Comparison of ENCODE assay signal across 8 cellular contexts in the genomic region with DNA sequence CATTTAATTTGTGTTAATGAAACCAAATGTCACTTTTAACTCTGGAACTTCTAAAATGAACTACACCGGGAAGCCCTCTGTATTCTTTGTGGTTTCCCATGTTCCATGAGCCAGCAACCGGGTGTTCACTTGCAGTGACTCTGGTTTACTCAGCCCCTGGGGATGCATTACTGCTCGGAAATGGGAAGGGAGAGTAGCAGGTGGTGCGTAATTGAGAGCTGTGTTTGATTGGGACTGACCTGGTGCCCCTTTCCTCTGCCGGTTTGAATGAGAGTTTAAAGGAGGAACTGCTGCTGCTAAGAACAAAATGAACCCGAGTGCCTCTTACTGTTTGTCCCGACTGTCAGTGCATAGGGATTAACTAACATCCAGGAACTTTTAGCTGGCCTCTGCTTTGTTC.
DNase-seq lines count a peak whose midpoint lies in the region; ATAC-seq and TF ChIP-seq lines count a peak whose summit lies in the region.

No MANE protein-coding gene starts in this region.

- H3K27me3 ChIP-seq in neuronal stem cell (ENCODE audit: control insufficient read depth in 3 of 3, insufficient read depth in 3 of 3, low read depth in 1 of 3, low read length in 3 of 3) = no peaks in the 10 kb centered on the region
- no peaks in the 10 kb centered on the region for H3K27me3 ChIP-seq in left lung

- no peak overlapping the region for H3K4me2 ChIP-seq in neuronal stem cell (ENCODE audit: insufficient read depth, low read length, poor library complexity, severe bottlenecking)

- no peak overlapping the region for H2AK5ac ChIP-seq in neuronal stem cell (ENCODE audit: low read depth, low read length)

- H2BK15ac ChIP-seq in neuronal stem cell (ENCODE audit: low read length) = no peak overlapping the region

- H3K79me1 ChIP-seq in neuronal stem cell (ENCODE audit: low read depth, low read length) = no peaks in the 10 kb centered on the region

- no peak overlapping the region for H3K9ac ChIP-seq in neuronal stem cell (ENCODE audit: low read depth, low read length, poor library complexity)

- H4K8ac ChIP-seq in neuronal stem cell (ENCODE audit: low read depth, low read length) = no peak overlapping the region

- H4K91ac ChIP-seq in neuronal stem cell (ENCODE audit: low read depth, low read length, poor library complexity) = no peak overlapping the region

- ATAC-seq in left lung = no peak
- ATAC-seq in GM18519 (IDR thresholded peaks at IDR 0.05; ENCODE audit: low FRiP score, unreplicated experiment) = no peak

- peak; percentile 32 for DNase-seq in activated naive CD4-positive, alpha-beta T cell treated with Interleukin-2 at 50 U/mL for 16 hours
- no peak for DNase-seq in activated naive CD4-positive, alpha-beta T cell (lab: John Stamatoyannopoulos, UW)
- peak; percentile 14 for DNase-seq in activated CD8-positive, alpha-beta memory T cell treated with anti-CD3 and anti-CD28 coated beads, Interleukin-2, amount 50 U/mL, for 24 hours (ENCODE audit: extremely low read depth)
- DNase-seq in neuronal stem cell (ENCODE audit: low spot score) = peak; percentile 71
- DNase-seq in SW480 (ENCODE audit: low spot score) = no peak
- DNase-seq in left lung = no peak

- H2AFZ ChIP-seq in neuronal stem cell (ENCODE audit: low read length) = peak overlapping the region; percentile 1

- H3K18ac ChIP-seq in neuronal stem cell (ENCODE audit: low read length) = no peak overlapping the region

- H2BK12ac ChIP-seq in neuronal stem cell (ENCODE audit: low read length) = no peak overlapping the region

- peak overlapping the region; percentile 85 for H3K27ac ChIP-seq in KOPT-K1 (ENCODE audit: low read depth, low read length, poor library complexity, severe bottlenecking)
- no peak overlapping the region for H3K27ac ChIP-seq in neuronal stem cell (replicated peaks; ENCODE audit: low read length)
- no peak overlapping the region for H3K27ac ChIP-seq in left lung

- no peak overlapping the region for H2BK120ac ChIP-seq in neuronal stem cell (ENCODE audit: low read depth, low read length)

- H3K36me3 ChIP-seq in KOPT-K1 (ENCODE audit: insufficient read depth, low read length) (peaks cover 16% of the 10 kb centered on the region; the same call in 1 of the 2 replicates), neuronal stem cell (replicated peaks in 1 of 2; ENCODE audit: control insufficient read depth in 2 of 2, insufficient read depth in 2 of 2, low read length in 2 of 2) (peaks cover 0 to 5% of the 10 kb centered on the region in 2 donors), left lung (peaks cover 0 to 5% of the 10 kb centered on the region in 2 donors)

- H3K4me3 ChIP-seq in neuronal stem cell (ENCODE audit: low read length in 2 of 2) (no peak overlapping the region), left lung (no peak overlapping the region)

- WGBS in neuronal stem cell (ENCODE audit: extremely low coverage in 2 of 2, insufficient read length in 2 of 2, insufficient replicate concordance in 1 of 2), 2 donors = no CpG with 5 or more reads among the region's 7 CpGs

- H3K9me3 ChIP-seq in KOPT-K1 (ENCODE audit: insufficient read depth, low read length, poor library complexity, severe bottlenecking) (no peaks in the 10 kb centered on the region), neuronal stem cell (replicated peaks in 1 of 2; ENCODE audit: control insufficient read depth in 2 of 2, insufficient read depth in 1 of 2, low read depth in 1 of 2, low read length in 2 of 2) (peaks cover 0 to 4% of the 10 kb centered on the region in 2 donors), left lung (no peaks in the 10 kb centered on the region)

- H3K14ac ChIP-seq in neuronal stem cell (ENCODE audit: low read length) = no peak overlapping the region

- H3K4me1 ChIP-seq in neuronal stem cell (ENCODE audit: control insufficient read depth in 2 of 2, insufficient read depth in 1 of 2, low read depth in 1 of 2, low read length in 2 of 2) (peaks cover 15 to 19% of the 10 kb centered on the region in 2 donors), left lung (peaks cover 0 to 5% of the 10 kb centered on the region in 2 donors)

- intact Hi-C loops in left lung (cut with DNase I) = no loop called here

- no peak overlapping the region for H3K4ac ChIP-seq in neuronal stem cell (ENCODE audit: low read length)

- H2BK5ac ChIP-seq in neuronal stem cell (ENCODE audit: low read length) = no peak overlapping the region

- no peak for TF ChIP-seq CTCF in left lung (IDR thresholded peaks at IDR 0.05)

- no peak overlapping the region for H3K23ac ChIP-seq in neuronal stem cell (ENCODE audit: low read depth, low read length, poor library complexity)

Comparison
In these comparisons a context has a peak if more than half of its experiments do, and no peak if none do; other contexts are left out.
1. DNase-seq: peak in activated naive CD4-positive, alpha-beta T cell treated with Interleukin-2 at 50 U/mL for 16 hours (single experiment), activated CD8-positive, alpha-beta memory T cell treated with anti-CD3 and anti-CD28 coated beads, Interleukin-2, amount 50 U/mL, for 24 hours (single experiment) and neuronal stem cell (single experiment); none in activated naive CD4-positive, alpha-beta T cell (0 of 4), SW480 (single experiment) and left lung (0 of 2).